12 cellular contexts compared by ENCODE assay signal in genomic region chr5:103375356-103375755, GRCh38.
DNase-seq lines count a peak whose midpoint lies in the region; ATAC-seq and TF ChIP-seq lines count a peak whose summit lies in the region.
"Had no signal": no experiment of that assay in that cellular context is flagged by ENCODE, and none has a peak within 500 bp of the region (broad histone marks: within the 10 kb centered on the region; RNA-seq: fewer than 3 reads in every experiment).

No MANE protein-coding gene starts in this region.

- intact Hi-C loops in PC-9 (cut with micrococcal nuclease; ENCODE audit: unreplicated experiment): no loop called here
- intact Hi-C loops in activated CD8-positive, alpha-beta T cell treated with anti-CD3 and anti-CD28 coated beads for 36 hours (cut with micrococcal nuclease): no loop called here

- H3K9me2 ChIP-seq in GM23338 (ENCODE audit: insufficient read depth): no peaks in the 10 kb centered on the region
- H3K9me2 ChIP-seq in PC-9 (ENCODE audit: insufficient read depth): no peaks in the 10 kb centered on the region

- POLR2A ChIA-PET in AG04449 (lab: Yijun Ruan, JAX) (no interaction called here), PC-9 (lab: Charles Lee; ENCODE audit: unreplicated experiment) (no interaction called here)
- POLR2A ChIA-PET in activated CD8-positive, alpha-beta T cell treated with anti-CD3 and anti-CD28 coated beads for 36 hours (lab: Charles Lee): no interaction called here

- CTCF ChIA-PET in AG04449 (lab: Yijun Ruan, JAX) (interaction anchor here (1.0 kb wide), 1 partner anchor 18 kb away, joined by 3 read pairs; no protein-coding TSS in a partner anchor), PC-9 (lab: Charles Lee) (no interaction called here)
- CTCF ChIA-PET in activated CD8-positive, alpha-beta T cell treated with anti-CD3 and anti-CD28 coated beads for 36 hours (lab: Charles Lee): no interaction called here

- H3K9me3 Mint-ChIP-seq in GM23338: no peaks in the 10 kb centered on the region
- H3K9me3 Mint-ChIP-seq in activated CD8-positive, alpha-beta T cell treated with anti-CD3 and anti-CD28 coated beads for 36 hours: no peaks in the 10 kb centered on the region

- TF ChIP-seq CTCF in AG04449 (IDR thresholded peaks at IDR 0.05; ENCODE audit: insufficient read depth, low read length, missing control alignments): no peak
- TF ChIP-seq CTCF in GM23338 (conservative IDR thresholded peaks at IDR 0.05; ENCODE audit: low read depth in 2 of 2): peak; percentile 32 to 51
- TF ChIP-seq CTCF in PC-9 (conservative IDR thresholded peaks at IDR 0.05): peak; percentile 53
- TF ChIP-seq CTCF in activated CD8-positive, alpha-beta T cell treated with anti-CD3 and anti-CD28 coated beads for 36 hours (IDR thresholded peaks at IDR 0.05): no peak

- H3K27ac ChIP-seq in GM23338 (ENCODE audit: low read depth): no peak overlapping the region
- no peak overlapping the region for H3K27ac ChIP-seq in PC-9
- H3K27ac ChIP-seq: KMS-11 had no signal

- H3K27me3 Mint-ChIP-seq in GM23338 (ENCODE audit: insufficient read depth, low read depth, poor library complexity): no peaks in the 10 kb centered on the region
- peaks cover 9% of the 10 kb centered on the region for H3K27me3 Mint-ChIP-seq in activated CD8-positive, alpha-beta T cell treated with anti-CD3 and anti-CD28 coated beads for 36 hours

- H4K20me1 ChIP-seq in GM23338 (replicated peaks; ENCODE audit: insufficient read depth) (no peaks in the 10 kb centered on the region), PC-9 (ENCODE audit: insufficient read depth) (no peaks in the 10 kb centered on the region)

- H3K36me3 Mint-ChIP-seq in GM23338 (ENCODE audit: low read depth): no peaks in the 10 kb centered on the region
- H3K36me3 Mint-ChIP-seq in activated CD8-positive, alpha-beta T cell treated with anti-CD3 and anti-CD28 coated beads for 36 hours (ENCODE audit: low read depth): no peaks in the 10 kb centered on the region

- peak; percentile 65 for DNase-seq in AG04449 (ENCODE audit: low read depth, low spot score)
- no peak for DNase-seq in GM23338 (ENCODE audit: low spot score)
- peak in 1 of 2 experiments; percentile 42 for DNase-seq in PC-9
- peak; percentile 85 for DNase-seq in fibroblast of peridontal ligament (ENCODE audit: extremely low read depth)
- no peak for DNase-seq in DMS153 treated with DMSO at 0.1 percent for 48 hours (lab: John Stamatoyannopoulos, UW; ENCODE audit: unreplicated experiment)
- no peak for DNase-seq in activated CD8-positive, alpha-beta T cell treated with anti-CD3 and anti-CD28 coated beads for 36 hours
- no peak for DNase-seq in NCI-H187 treated with DMSO at 0.1 percent for 48 hours (lab: John Stamatoyannopoulos, UW)
- DNase-seq in A172 (ENCODE audit: low spot score): no peak
- DNase-seq: activated T-cell treated with anti-CD3 and anti-CD28 coated beads for 4 hours, AML-193 had no signal

- H2AFZ ChIP-seq in GM23338 (no peak overlapping the region), PC-9 (no peak overlapping the region)

- no peak overlapping the region for H3K4me3 Mint-ChIP-seq in GM23338
- no peak overlapping the region for H3K4me3 Mint-ChIP-seq in activated CD8-positive, alpha-beta T cell treated with anti-CD3 and anti-CD28 coated beads for 36 hours

- no peaks in the 10 kb centered on the region for H3K36me3 ChIP-seq in GM23338 (ENCODE audit: insufficient read depth)
- H3K36me3 ChIP-seq in PC-9 (ENCODE audit: low read depth): no peaks in the 10 kb centered on the region

- BruUV-seq in PC-9 (replicated peaks; lab: Mats Ljungman, UMichigan): no TSS peak

- H3F3A ChIP-seq in GM23338 (replicated peaks; ENCODE audit: low read depth): no peaks in the 10 kb centered on the region
- H3F3A ChIP-seq in PC-9 (ENCODE audit: insufficient read depth, low read depth): no peaks in the 10 kb centered on the region

- no peaks in the 10 kb centered on the region for H3K9me3 ChIP-seq in PC-9 (ENCODE audit: insufficient read depth, low read depth)

- H3K27me3 ChIP-seq in GM23338 (ENCODE audit: insufficient read depth) (no peaks in the 10 kb centered on the region), PC-9 (ENCODE audit: insufficient read depth, low read depth) (no peaks in the 10 kb centered on the region)

- no peaks in the 10 kb centered on the region for H3K4me1 ChIP-seq in GM23338 (ENCODE audit: insufficient read depth)
- peaks cover 7% of the 10 kb centered on the region; the same call in 1 of the 2 replicates for H3K4me1 ChIP-seq in PC-9 (replicated peaks; ENCODE audit: insufficient read depth)

- no peaks in the 10 kb centered on the region; the same call in 2 of the 3 replicates for H3K4me1 Mint-ChIP-seq in GM23338
- no peaks in the 10 kb centered on the region for H3K4me1 Mint-ChIP-seq in activated CD8-positive, alpha-beta T cell treated with anti-CD3 and anti-CD28 coated beads for 36 hours (ENCODE audit: low read depth)

- H3K4me3 ChIP-seq in AG04449 (ENCODE audit: low read depth, low read length) (no peak overlapping the region), GM23338 (no peak overlapping the region), PC-9 (no peak overlapping the region)
- H3K4me3 ChIP-seq: smooth muscle cell had no signal

- no peak overlapping the region for H3K27ac Mint-ChIP-seq in GM23338
- H3K27ac Mint-ChIP-seq in activated CD8-positive, alpha-beta T cell treated with anti-CD3 and anti-CD28 coated beads for 36 hours: no peak overlapping the region

- H3K79me2 ChIP-seq in GM23338 (replicated peaks; ENCODE audit: insufficient read depth) (no peaks in the 10 kb centered on the region), PC-9 (ENCODE audit: low read depth) (no peaks in the 10 kb centered on the region)

- ATAC-seq in GM23338: no peak
- ATAC-seq in activated CD8-positive, alpha-beta T cell treated with anti-CD3 and anti-CD28 coated beads for 36 hours: no peak

- H3K4me2 ChIP-seq in GM23338 (no peak overlapping the region), PC-9 (no peak overlapping the region)
- H3K4me2 ChIP-seq: KMS-11, smooth muscle cell had no signal

TF ChIP-seq in GM23338, 12 proteins besides CTCF, POLR2A, EP300 and RAD21 (continues in another document):
- TF ChIP-seq JUNB (IDR thresholded peaks at IDR 0.05; ENCODE audit: unreplicated experiment) (no peak), CREB1 (CRISPR knock-in tag; IDR thresholded peaks at IDR 0.05; ENCODE audit: low read depth) (no peak), REST (IDR thresholded peaks at IDR 0.05; ENCODE audit: unreplicated experiment) (no peak), EZH2 (IDR thresholded peaks at IDR 0.05; ENCODE audit: low read depth, unreplicated experiment) (no peak), ZNF114 (CRISPR knock-in tag; IDR thresholded peaks at IDR 0.05) (no peak), NANOG (IDR thresholded peaks at IDR 0.05; ENCODE audit: borderline replicate concordance) (no peak), EZH2phosphoT487 (IDR thresholded peaks at IDR 0.05; ENCODE audit: unreplicated experiment) (no peak)

Comparison
In these comparisons a context has a peak if more than half of its experiments do, and no peak if none do; other contexts are left out.
1. DNase-seq: peak in AG04449 (single experiment) and fibroblast of peridontal ligament (single experiment); none in GM23338 (single experiment), DMS153 treated with DMSO at 0.1 percent for 48 hours (single experiment), activated CD8-positive, alpha-beta T cell treated with anti-CD3 and anti-CD28 coated beads for 36 hours (single experiment), NCI-H187 treated with DMSO at 0.1 percent for 48 hours (single experiment) and A172 (single experiment).
2. CTCF ChIP-seq: peak in GM23338 (2 of 2) and PC-9 (single experiment); none in AG04449 (single experiment) and activated CD8-positive, alpha-beta T cell treated with anti-CD3 and anti-CD28 coated beads for 36 hours (single experiment).